In the genomic region with DNA sequence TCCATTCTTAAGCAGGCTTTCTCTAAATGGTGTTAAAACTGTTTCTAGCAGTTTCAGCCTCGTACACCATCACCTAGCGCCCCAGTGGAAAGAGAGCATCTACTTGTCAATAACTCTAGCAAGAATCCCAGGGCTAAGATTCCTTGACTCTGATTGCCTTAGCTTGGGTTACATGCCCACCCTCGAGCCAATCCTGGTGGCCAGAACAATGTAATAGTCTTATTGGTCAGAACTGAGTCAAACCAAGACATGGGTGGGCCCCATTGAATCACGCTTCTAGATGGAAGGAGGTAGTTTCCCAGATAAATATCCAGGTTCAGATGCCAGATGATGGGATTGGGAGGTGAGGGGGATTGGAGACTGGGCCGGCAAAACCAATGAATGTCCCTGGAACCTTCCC, we compare ENCODE assay signal across 2 cellular contexts.
TF ChIP-seq lines count a peak whose summit lies in the region.

No MANE protein-coding gene starts in this region.

TF ChIP-seq in HepG2, 621 proteins besides CTCF, POLR2A, EP300 and RAD21 (continued from another document):
- TF ChIP-seq, protein P1, sequence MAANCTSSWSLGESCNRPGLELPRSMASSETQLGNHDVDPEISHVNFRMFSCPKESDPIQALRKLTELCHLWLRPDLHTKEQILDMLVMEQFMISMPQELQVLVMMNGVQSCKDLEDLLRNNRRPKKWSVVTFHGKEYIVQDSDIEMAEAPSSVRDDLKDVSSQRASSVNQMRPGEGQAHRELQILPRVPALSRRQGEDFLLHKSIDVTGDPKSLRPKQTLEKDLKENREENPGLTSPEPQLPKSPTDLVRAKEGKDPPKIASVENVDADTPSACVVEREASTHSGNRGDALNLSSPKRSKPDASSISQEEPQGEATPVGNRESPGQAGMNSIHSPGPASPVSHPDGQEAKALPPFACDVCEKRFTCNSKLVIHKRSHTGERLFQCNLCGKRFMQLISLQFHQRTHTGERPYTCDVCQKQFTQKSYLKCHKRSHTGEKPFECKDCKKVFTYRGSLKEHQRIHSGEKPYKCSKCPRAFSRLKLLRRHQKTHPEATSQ (CRISPR knock-in tag; IDR thresholded peaks at IDR 0.05; ENCODE audit: borderline replicate concordance), result no peak

TF ChIP-seq in SK-N-SH treated with all-trans-retinoic acid at 6 μM for 48 hours, 23 proteins besides CTCF, POLR2A, EP300 and RAD21 (continued from another document):
- TF ChIP-seq, protein P2, sequence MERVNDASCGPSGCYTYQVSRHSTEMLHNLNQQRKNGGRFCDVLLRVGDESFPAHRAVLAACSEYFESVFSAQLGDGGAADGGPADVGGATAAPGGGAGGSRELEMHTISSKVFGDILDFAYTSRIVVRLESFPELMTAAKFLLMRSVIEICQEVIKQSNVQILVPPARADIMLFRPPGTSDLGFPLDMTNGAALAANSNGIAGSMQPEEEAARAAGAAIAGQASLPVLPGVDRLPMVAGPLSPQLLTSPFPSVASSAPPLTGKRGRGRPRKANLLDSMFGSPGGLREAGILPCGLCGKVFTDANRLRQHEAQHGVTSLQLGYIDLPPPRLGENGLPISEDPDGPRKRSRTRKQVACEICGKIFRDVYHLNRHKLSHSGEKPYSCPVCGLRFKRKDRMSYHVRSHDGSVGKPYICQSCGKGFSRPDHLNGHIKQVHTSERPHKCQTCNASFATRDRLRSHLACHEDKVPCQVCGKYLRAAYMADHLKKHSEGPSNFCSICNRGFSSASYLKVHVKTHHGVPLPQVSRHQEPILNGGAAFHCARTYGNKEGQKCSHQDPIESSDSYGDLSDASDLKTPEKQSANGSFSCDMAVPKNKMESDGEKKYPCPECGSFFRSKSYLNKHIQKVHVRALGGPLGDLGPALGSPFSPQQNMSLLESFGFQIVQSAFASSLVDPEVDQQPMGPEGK (CRISPR knock-in tag; IDR thresholded peaks at IDR 0.05; ENCODE audit: borderline replicate concordance), result no peak
- no peak for TF ChIP-seq CSDC2 (CRISPR knock-in tag; IDR thresholded peaks at IDR 0.05)
- TF ChIP-seq PPARA (CRISPR knock-in tag; IDR thresholded peaks at IDR 0.05; ENCODE audit: borderline replicate concordance), result no peak
- no peak for TF ChIP-seq TCF4 (CRISPR knock-in tag; IDR thresholded peaks at IDR 0.05; ENCODE audit: borderline replicate concordance)
- no peak for TF ChIP-seq ZFP30 (CRISPR knock-in tag; IDR thresholded peaks at IDR 0.05)
- no peak for TF ChIP-seq ARNTL (CRISPR knock-in tag; IDR thresholded peaks at IDR 0.05; ENCODE audit: borderline replicate concordance, low read depth)
- TF ChIP-seq ZNF565 (CRISPR knock-in tag; conservative IDR thresholded peaks at IDR 0.05; ENCODE audit: low read depth), result no peak
- TF ChIP-seq, protein P3, sequence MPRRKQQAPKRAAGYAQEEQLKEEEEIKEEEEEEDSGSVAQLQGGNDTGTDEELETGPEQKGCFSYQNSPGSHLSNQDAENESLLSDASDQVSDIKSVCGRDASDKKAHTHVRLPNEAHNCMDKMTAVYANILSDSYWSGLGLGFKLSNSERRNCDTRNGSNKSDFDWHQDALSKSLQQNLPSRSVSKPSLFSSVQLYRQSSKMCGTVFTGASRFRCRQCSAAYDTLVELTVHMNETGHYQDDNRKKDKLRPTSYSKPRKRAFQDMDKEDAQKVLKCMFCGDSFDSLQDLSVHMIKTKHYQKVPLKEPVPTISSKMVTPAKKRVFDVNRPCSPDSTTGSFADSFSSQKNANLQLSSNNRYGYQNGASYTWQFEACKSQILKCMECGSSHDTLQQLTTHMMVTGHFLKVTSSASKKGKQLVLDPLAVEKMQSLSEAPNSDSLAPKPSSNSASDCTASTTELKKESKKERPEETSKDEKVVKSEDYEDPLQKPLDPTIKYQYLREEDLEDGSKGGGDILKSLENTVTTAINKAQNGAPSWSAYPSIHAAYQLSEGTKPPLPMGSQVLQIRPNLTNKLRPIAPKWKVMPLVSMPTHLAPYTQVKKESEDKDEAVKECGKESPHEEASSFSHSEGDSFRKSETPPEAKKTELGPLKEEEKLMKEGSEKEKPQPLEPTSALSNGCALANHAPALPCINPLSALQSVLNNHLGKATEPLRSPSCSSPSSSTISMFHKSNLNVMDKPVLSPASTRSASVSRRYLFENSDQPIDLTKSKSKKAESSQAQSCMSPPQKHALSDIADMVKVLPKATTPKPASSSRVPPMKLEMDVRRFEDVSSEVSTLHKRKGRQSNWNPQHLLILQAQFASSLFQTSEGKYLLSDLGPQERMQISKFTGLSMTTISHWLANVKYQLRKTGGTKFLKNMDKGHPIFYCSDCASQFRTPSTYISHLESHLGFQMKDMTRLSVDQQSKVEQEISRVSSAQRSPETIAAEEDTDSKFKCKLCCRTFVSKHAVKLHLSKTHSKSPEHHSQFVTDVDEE (CRISPR knock-in tag; IDR thresholded peaks at IDR 0.05), result no peak
- TF ChIP-seq, protein P4, sequence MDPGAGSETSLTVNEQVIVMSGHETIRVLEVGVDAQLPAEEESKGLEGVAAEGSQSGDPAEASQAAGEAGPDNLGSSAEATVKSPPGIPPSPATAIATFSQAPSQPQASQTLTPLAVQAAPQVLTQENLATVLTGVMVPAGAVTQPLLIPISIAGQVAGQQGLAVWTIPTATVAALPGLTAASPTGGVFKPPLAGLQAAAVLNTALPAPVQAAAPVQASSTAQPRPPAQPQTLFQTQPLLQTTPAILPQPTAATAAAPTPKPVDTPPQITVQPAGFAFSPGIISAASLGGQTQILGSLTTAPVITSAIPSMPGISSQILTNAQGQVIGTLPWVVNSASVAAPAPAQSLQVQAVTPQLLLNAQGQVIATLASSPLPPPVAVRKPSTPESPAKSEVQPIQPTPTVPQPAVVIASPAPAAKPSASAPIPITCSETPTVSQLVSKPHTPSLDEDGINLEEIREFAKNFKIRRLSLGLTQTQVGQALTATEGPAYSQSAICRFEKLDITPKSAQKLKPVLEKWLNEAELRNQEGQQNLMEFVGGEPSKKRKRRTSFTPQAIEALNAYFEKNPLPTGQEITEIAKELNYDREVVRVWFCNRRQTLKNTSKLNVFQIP (CRISPR knock-in tag; IDR thresholded peaks at IDR 0.05; ENCODE audit: borderline replicate concordance, low read depth), result no peak
- TF ChIP-seq, protein P5, sequence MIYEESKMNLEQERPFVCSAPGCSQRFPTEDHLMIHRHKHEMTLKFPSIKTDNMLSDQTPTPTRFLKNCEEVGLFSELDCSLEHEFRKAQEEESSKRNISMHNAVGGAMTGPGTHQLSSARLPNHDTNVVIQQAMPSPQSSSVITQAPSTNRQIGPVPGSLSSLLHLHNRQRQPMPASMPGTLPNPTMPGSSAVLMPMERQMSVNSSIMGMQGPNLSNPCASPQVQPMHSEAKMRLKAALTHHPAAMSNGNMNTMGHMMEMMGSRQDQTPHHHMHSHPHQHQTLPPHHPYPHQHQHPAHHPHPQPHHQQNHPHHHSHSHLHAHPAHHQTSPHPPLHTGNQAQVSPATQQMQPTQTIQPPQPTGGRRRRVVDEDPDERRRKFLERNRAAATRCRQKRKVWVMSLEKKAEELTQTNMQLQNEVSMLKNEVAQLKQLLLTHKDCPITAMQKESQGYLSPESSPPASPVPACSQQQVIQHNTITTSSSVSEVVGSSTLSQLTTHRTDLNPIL (CRISPR knock-in tag; IDR thresholded peaks at IDR 0.05; ENCODE audit: low read depth), result no peak
- TF ChIP-seq ESRRG (CRISPR knock-in tag; IDR thresholded peaks at IDR 0.05), result no peak
- TF ChIP-seq, protein P6, sequence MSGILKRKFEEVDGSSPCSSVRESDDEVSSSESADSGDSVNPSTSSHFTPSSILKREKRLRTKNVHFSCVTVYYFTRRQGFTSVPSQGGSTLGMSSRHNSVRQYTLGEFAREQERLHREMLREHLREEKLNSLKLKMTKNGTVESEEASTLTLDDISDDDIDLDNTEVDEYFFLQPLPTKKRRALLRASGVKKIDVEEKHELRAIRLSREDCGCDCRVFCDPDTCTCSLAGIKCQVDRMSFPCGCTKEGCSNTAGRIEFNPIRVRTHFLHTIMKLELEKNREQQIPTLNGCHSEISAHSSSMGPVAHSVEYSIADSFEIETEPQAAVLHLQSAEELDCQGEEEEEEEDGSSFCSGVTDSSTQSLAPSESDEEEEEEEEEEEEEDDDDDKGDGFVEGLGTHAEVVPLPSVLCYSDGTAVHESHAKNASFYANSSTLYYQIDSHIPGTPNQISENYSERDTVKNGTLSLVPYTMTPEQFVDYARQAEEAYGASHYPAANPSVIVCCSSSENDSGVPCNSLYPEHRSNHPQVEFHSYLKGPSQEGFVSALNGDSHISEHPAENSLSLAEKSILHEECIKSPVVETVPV (CRISPR knock-in tag; IDR thresholded peaks at IDR 0.05), result no peak
- no peak for TF ChIP-seq TOX (CRISPR knock-in tag; IDR thresholded peaks at IDR 0.05; ENCODE audit: borderline replicate concordance)
- no peak for TF ChIP-seq ZC3H10 (CRISPR knock-in tag; IDR thresholded peaks at IDR 0.05)
- TF ChIP-seq RARB (CRISPR knock-in tag; IDR thresholded peaks at IDR 0.05), result no peak
- no peak for TF ChIP-seq GLIS3 (CRISPR knock-in tag; IDR thresholded peaks at IDR 0.05)
- no peak for TF ChIP-seq ISL1 (CRISPR knock-in tag; IDR thresholded peaks at IDR 0.05)
